In the genomic region with DNA sequence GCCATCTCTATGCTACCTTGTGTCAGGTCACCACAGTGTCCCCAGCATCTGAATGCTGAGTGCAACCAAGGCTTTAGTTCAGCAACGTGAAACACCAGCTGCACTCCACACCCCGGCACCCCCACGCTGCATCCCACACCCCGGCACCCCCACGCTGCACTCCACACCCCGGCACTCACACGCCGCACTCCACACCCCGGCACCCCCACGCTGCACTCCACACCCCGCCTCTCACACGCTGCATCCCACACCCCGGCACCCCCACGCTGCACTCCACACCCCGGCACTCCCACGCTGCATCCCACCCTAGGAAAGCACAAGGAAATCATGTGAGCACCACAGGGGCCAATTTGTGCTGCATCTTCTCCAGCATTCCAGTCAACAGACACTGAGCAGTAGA, we compare ENCODE assay signal across 8 cellular contexts.
"Had no signal": no experiment of that assay in that cellular context is flagged by ENCODE, and none has a peak within 500 bp of the region (broad histone marks: within the 10 kb centered on the region; RNA-seq: fewer than 3 reads in every experiment).

No MANE protein-coding gene starts in this region.

- H3K27ac Mint-ChIP-seq: HFFc6, IgD-negative memory B cell had no signal

- H2AFZ ChIP-seq: GM23248 had no signal

- H3K9me3 ChIP-seq: HAP-1 had no signal

- H3K4me1 ChIP-seq: HAP-1 had no signal

- ATAC-seq: HCT116, HepG2 had no signal

- H3K4me1 Mint-ChIP-seq: IgD-negative memory B cell had no signal

- H3K36me3 ChIP-seq: HAP-1 had no signal

- H3K27me3 Mint-ChIP-seq: IgD-negative memory B cell had no signal

- H3K4me3 Mint-ChIP-seq: HFFc6, IgD-negative memory B cell had no signal

- H3K4me3 ChIP-seq: GM23248, HAP-1 had no signal

- H3K9ac ChIP-seq: GM23248 had no signal

- H3K36me3 Mint-ChIP-seq: IgD-negative memory B cell had no signal

- DNase-seq: GM23248, GOT3, H7, HFFc6 had no signal

- H3K27ac ChIP-seq: GM23248 had no signal
